In genomic region chr5:147452137-147452838, GRCh38 we compare ENCODE assay signal across 8 cellular contexts. TPM values are rescaled to one million over a fixed set of nuclear protein-coding genes. Genes with fewer than 3 reads are reported as not detected.
DNase-seq lines count a peak whose midpoint lies in the region; ATAC-seq, FAIRE-seq and TF ChIP-seq lines count a peak whose summit lies in the region.

No MANE protein-coding gene starts in this region.

- peaks cover 2 to 6% of the 10 kb centered on the region in 2 donors for H3K36me3 Mint-ChIP-seq in CD14-positive monocyte
- H3K36me3 Mint-ChIP-seq in effector memory CD8-positive, alpha-beta T cell (ENCODE audit: insufficient read depth): no peaks in the 10 kb centered on the region

- no peaks in the 10 kb centered on the region for H3K36me3 ChIP-seq in neural cell (ENCODE audit: insufficient read depth, low read length)

- peaks cover 31% of the 10 kb centered on the region for H3K4me1 Mint-ChIP-seq in CD14-positive monocyte
- peaks cover 11 to 21% of the 10 kb centered on the region in 2 donors for H3K4me1 Mint-ChIP-seq in effector memory CD8-positive, alpha-beta T cell (ENCODE audit: low read depth in 2 of 2)

- ATAC-seq in effector memory CD8-positive, alpha-beta T cell (replicated peaks): no peak

- H3K4me3 Mint-ChIP-seq in CD14-positive monocyte: peak overlapping the region; percentile 93 to 99
- H3K4me3 Mint-ChIP-seq in effector memory CD8-positive, alpha-beta T cell: peak overlapping the region; percentile 89 to 91

- no peak for TF ChIP-seq CTCF in CD14-positive monocyte (IDR thresholded peaks at IDR 0.05)
- no peak for TF ChIP-seq CTCF in neural cell (IDR thresholded peaks at IDR 0.05; ENCODE audit: poor library complexity, severe bottlenecking)
- TF ChIP-seq CTCF in D721Med (IDR thresholded peaks at IDR 0.05; ENCODE audit: insufficient read depth, missing control alignments): no peak

- TF ChIP-seq EP300 in neural cell (conservative IDR thresholded peaks at IDR 0.05; ENCODE audit: poor library complexity, severe bottlenecking): peak; percentile 22

- H3K9ac ChIP-seq in neural cell (ENCODE audit: low read length): peak overlapping the region; percentile 99

- H3F3A ChIP-seq in neural cell (ENCODE audit: insufficient read depth, low read length, poor library complexity, severe bottlenecking): peaks cover 12% of the 10 kb centered on the region

- H3K27me3 Mint-ChIP-seq in CD14-positive monocyte (ENCODE audit: low read depth in 3 of 3): peaks cover 36 to 49% (median 42%) of the 10 kb centered on the region in 3 donors
- peaks cover 84 to 90% of the 10 kb centered on the region in 2 donors for H3K27me3 Mint-ChIP-seq in effector memory CD8-positive, alpha-beta T cell

- intact Hi-C loops in CD14-positive monocyte (cut with micrococcal nuclease): no loop called here

- no peak for TF ChIP-seq RAD21 in neural cell (conservative IDR thresholded peaks at IDR 0.05)

- H3K79me2 ChIP-seq in neural cell (replicated peaks; ENCODE audit: insufficient read depth, low read length): peaks cover 73% of the 10 kb centered on the region

- peaks cover 0 to 11% (median 6%) of the 10 kb centered on the region in 7 donors for H3K9me3 Mint-ChIP-seq in CD14-positive monocyte
- H3K9me3 Mint-ChIP-seq in effector memory CD8-positive, alpha-beta T cell: no peaks in the 10 kb centered on the region

- peak overlapping the region; percentile 51 for H2AFZ ChIP-seq in neural cell (ENCODE audit: low read depth, low read length)

- no peaks in the 10 kb centered on the region for H3K27me3 ChIP-seq in neural cell (ENCODE audit: insufficient read depth, low read depth, low read length)

- H3K27ac Mint-ChIP-seq in CD14-positive monocyte: peak overlapping the region in 1 of 7 donors; percentile 62
- H3K27ac Mint-ChIP-seq in effector memory CD8-positive, alpha-beta T cell: no peak overlapping the region

- DNase-seq in CD14-positive monocyte (ENCODE audit: low spot score) (no peak), NCI-H146 (lab: John Stamatoyannopoulos, UW) (peak; percentile 71), D721Med (ENCODE audit: insufficient read length, low spot score) (no peak), GDM1 (lab: John Stamatoyannopoulos, UW) (no peak), NCI-H524 treated with DMSO at 0.1 percent for 48 hours (lab: John Stamatoyannopoulos, UW) (no peak), ACHN (no peak)
- DNase-seq in effector memory CD8-positive, alpha-beta T cell: no peak

- no peaks in the 10 kb centered on the region for H3K9me2 ChIP-seq in neural cell (ENCODE audit: insufficient read depth, low read length)

- in situ Hi-C loops in ACHN (cut with HindIII; ENCODE audit: low pct_ligation_motif_present, low pct_unique_long_range_greater_than_20kb, low sequenced_read_pairs): loop anchor here (25.0 kb wide), 1 partner anchor 110 kb away; no protein-coding TSS in a partner anchor

- H3K9me3 ChIP-seq in neural cell (ENCODE audit: low read length): no peaks in the 10 kb centered on the region

- peak overlapping the region; percentile 88 for H3K4me2 ChIP-seq in neural cell (ENCODE audit: low read length)

- FAIRE-seq in D721Med (lab: Jason Lieb, UNC): no peak

- H4K20me1 ChIP-seq in neural cell (ENCODE audit: insufficient read depth): peaks cover 30% of the 10 kb centered on the region

- H3K27ac ChIP-seq in neural cell (ENCODE audit: low read length): peak overlapping the region; percentile 98

- H3K4me3 ChIP-seq in neural cell (ENCODE audit: low read length): peak overlapping the region; percentile 90

TF ChIP-seq in neural cell, 6 proteins besides CTCF, POLR2A, EP300 and RAD21:
- TF ChIP-seq MXI1 (conservative IDR thresholded peaks at IDR 0.05; ENCODE audit: poor library complexity, severe bottlenecking) (peak; percentile 48), EZH2 (IDR thresholded peaks at IDR 0.05; ENCODE audit: borderline replicate concordance, insufficient read depth, low read length, poor library complexity, severe bottlenecking) (no peak), REST (IDR thresholded peaks at IDR 0.05; ENCODE audit: borderline replicate concordance) (peak; percentile 61), TAF1 (IDR thresholded peaks at IDR 0.05; ENCODE audit: low read depth) (peak; percentile 57), POLR2AphosphoS5 (IDR thresholded peaks at IDR 0.05) (peak; percentile 55), SMC3 (conservative IDR thresholded peaks at IDR 0.05; ENCODE audit: poor library complexity) (no peak)

RNA-seq across cellular contexts. Expression of gene DPYSL3, which starts 57.6 kb away (rescaled TPM):
- polyA plus RNA-seq in CD14-positive monocyte (not detected), neural cell (689 and 736 TPM in 2 replicates)
- 1,042 and 1,116 TPM in 2 replicates for polyA minus RNA-seq in neural cell

Comparison
In these comparisons a context has a peak if more than half of its experiments do, and no peak if none do; other contexts are left out.
1. RNA of gene DPYSL3, which starts 57.6 kb away (polyA plus RNA-seq): 689 to 736 TPM in neural cell; not detected in CD14-positive monocyte; every median in the first group is over 100 times any median in the second.